22 cellular contexts compared by ENCODE assay signal in genomic region chr2:85191157-85191556, GRCh38. TPM values are rescaled to one million over a fixed set of nuclear protein-coding genes. Genes with fewer than 3 reads are reported as not detected.
A peak's percentile ranks its signal among the peaks of the same experiment; 100 is the strongest.
DNase-seq lines count a peak whose midpoint lies in the region; ATAC-seq, FAIRE-seq and TF ChIP-seq lines count a peak whose summit lies in the region.
"Had no signal": no experiment of that assay in that cellular context is flagged by ENCODE, and none has a peak within 500 bp of the region (broad histone marks: within the 10 kb centered on the region; RNA-seq: fewer than 3 reads in every experiment).

No MANE protein-coding gene starts in this region.

- H3K27ac Mint-ChIP-seq in activated naive CD4-positive, alpha-beta T cell treated with anti-CD3 and anti-CD28 coated beads, Interleukin-2, amount 50 U/mL, for 24 hours: peak overlapping the region; percentile 62
- no peak overlapping the region for H3K27ac Mint-ChIP-seq in activated naive CD4-positive, alpha-beta T cell treated with anti-CD3 and anti-CD28 coated beads, Interleukin-2, amount 50 U/mL, for 72 hours
- no peak overlapping the region for H3K27ac Mint-ChIP-seq in stimulated activated effector memory CD8-positive, alpha-beta T cell treated with anti-CD3 and anti-CD28 coated beads, Interleukin-12 subunit alpha, Interleukin-12 subunit beta, amount 100 ng/mL, for 72 hours
- H3K27ac Mint-ChIP-seq: CD14-positive monocyte, HFFc6, IgD-negative memory B cell had no signal

- no peaks in the 10 kb centered on the region for H3K4me1 Mint-ChIP-seq in activated naive CD4-positive, alpha-beta T cell treated with anti-CD3 and anti-CD28 coated beads, Interleukin-2, amount 50 U/mL, for 24 hours
- no peaks in the 10 kb centered on the region for H3K4me1 Mint-ChIP-seq in stimulated activated effector memory CD8-positive, alpha-beta T cell treated with anti-CD3 and anti-CD28 coated beads, Interleukin-12 subunit alpha, Interleukin-12 subunit beta, amount 100 ng/mL, for 72 hours
- H3K4me1 Mint-ChIP-seq: CD14-positive monocyte had no signal

- no peak for ATAC-seq in activated naive CD4-positive, alpha-beta T cell treated with anti-CD3 and anti-CD28 coated beads, Interleukin-2, amount 50 U/mL, for 72 hours
- ATAC-seq in right cardiac atrium: peak; percentile 26 to 40
- ATAC-seq in stimulated activated effector memory CD8-positive, alpha-beta T cell treated with anti-CD3 and anti-CD28 coated beads, Interleukin-12 subunit alpha, Interleukin-12 subunit beta, amount 100 ng/mL, for 72 hours: peak; percentile 21
- ATAC-seq: PC-3 had no signal

- no peaks in the 10 kb centered on the region for H3K9me3 ChIP-seq in right cardiac atrium (ENCODE audit: control insufficient read depth, low read length)
- no peaks in the 10 kb centered on the region for H3K9me3 ChIP-seq in mesenchymal stem cell (ENCODE audit: control insufficient read depth, low read length)
- H3K9me3 ChIP-seq: BE2C, HAP-1 had no signal

- no peak overlapping the region for H3K4me2 ChIP-seq in mesenchymal stem cell (ENCODE audit: low read length, poor library complexity, severe bottlenecking)
- H3K4me2 ChIP-seq: KMS-11 had no signal

- H3K27ac ChIP-seq in right cardiac atrium (ENCODE audit: low read length): no peak overlapping the region
- H3K27ac ChIP-seq in mesenchymal stem cell (ENCODE audit: low read length, poor library complexity, severe bottlenecking): no peak overlapping the region
- H3K27ac ChIP-seq: 22Rv1, KMS-11 had no signal

- no peak overlapping the region for H4K91ac ChIP-seq in mesenchymal stem cell (ENCODE audit: low read length)

- peaks cover 2% of the 10 kb centered on the region for H3K4me1 ChIP-seq in right cardiac atrium (ENCODE audit: control insufficient read depth, insufficient read depth, low read length)
- H3K4me1 ChIP-seq in mesenchymal stem cell (ENCODE audit: control insufficient read depth, insufficient read depth, low read depth, low read length): peaks cover 2% of the 10 kb centered on the region
- H3K4me1 ChIP-seq: BE2C, HAP-1 had no signal

- H2BK12ac ChIP-seq in mesenchymal stem cell (ENCODE audit: low read length in 2 of 2): no peak overlapping the region

- no peaks in the 10 kb centered on the region for H3K9me3 Mint-ChIP-seq in activated naive CD4-positive, alpha-beta T cell treated with anti-CD3 and anti-CD28 coated beads, Interleukin-2, amount 50 U/mL, for 24 hours
- no peaks in the 10 kb centered on the region for H3K9me3 Mint-ChIP-seq in activated naive CD4-positive, alpha-beta T cell treated with anti-CD3 and anti-CD28 coated beads, Interleukin-2, amount 50 U/mL, for 72 hours
- no peaks in the 10 kb centered on the region for H3K9me3 Mint-ChIP-seq in stimulated activated effector memory CD8-positive, alpha-beta T cell treated with anti-CD3 and anti-CD28 coated beads, Interleukin-12 subunit alpha, Interleukin-12 subunit beta, amount 100 ng/mL, for 72 hours
- H3K9me3 Mint-ChIP-seq: HFFc6 had no signal

- H3K27me3 ChIP-seq in bronchial epithelial cell (ENCODE audit: control insufficient read depth, insufficient read depth, low read length) (no peaks in the 10 kb centered on the region), right cardiac atrium (ENCODE audit: control insufficient read depth, insufficient read depth) (no peaks in the 10 kb centered on the region), mesenchymal stem cell (ENCODE audit: control insufficient read depth in 1 of 2, insufficient read depth in 1 of 2, low read length in 2 of 2) (no peaks in the 10 kb centered on the region)
- H3K27me3 ChIP-seq: BE2C had no signal

- H2AK5ac ChIP-seq in mesenchymal stem cell (ENCODE audit: low read length, severe bottlenecking): no peak overlapping the region

- no peak overlapping the region for H2BK120ac ChIP-seq in mesenchymal stem cell (ENCODE audit: low read depth, low read length)

- no peak for DNase-seq in activated naive CD4-positive, alpha-beta T cell treated with anti-CD3 and anti-CD28 coated beads, Interleukin-2, amount 50 U/mL, for 72 hours (ENCODE audit: low spot score in 2 of 2)
- DNase-seq in bronchial epithelial cell (ENCODE audit: low read depth): no peak
- DNase-seq in right cardiac atrium: peak in 1 of 3 donors; percentile 56
- DNase-seq in stimulated activated effector memory CD8-positive, alpha-beta T cell treated with anti-CD3 and anti-CD28 coated beads, Interleukin-12 subunit alpha, Interleukin-12 subunit beta, amount 100 ng/mL, for 72 hours (ENCODE audit: low spot score in 2 of 2): no peak
- no peak for DNase-seq in DMS114 treated with DMSO at 0.1 percent for 48 hours (lab: John Stamatoyannopoulos, UW; ENCODE audit: unreplicated experiment)
- DNase-seq in stimulated activated CD4-positive, alpha-beta T cell treated with anti-CD3 and anti-CD28 coated beads, Interleukin-1b, Interleukin-23, amount 100 ng/mL, for 48 hours: no peak
- no peak for DNase-seq in mesenchymal stem cell
- DNase-seq: BE2C; HFFc6; MM.1S; NCI-H2029; NCI-H446; NCI-H526; NCI-H82; NK-92 treated with Interleukin-12 subunit alpha and Interleukin-12 subunit beta, amount 100 ng/mL, for 24 hours; PC-3 had no signal

- peak; percentile 58 for FAIRE-seq in bronchial epithelial cell (lab: Jason Lieb, UNC)

- H3K27me3 Mint-ChIP-seq in activated naive CD4-positive, alpha-beta T cell treated with anti-CD3 and anti-CD28 coated beads, Interleukin-2, amount 50 U/mL, for 24 hours: peaks cover 2% of the 10 kb centered on the region
- H3K27me3 Mint-ChIP-seq: IgD-negative memory B cell had no signal

- no peak overlapping the region for H2AFZ ChIP-seq in mesenchymal stem cell (ENCODE audit: low read depth, low read length)

- WGBS in right cardiac atrium: 64% methylated on average over 2 of the region's 2 CpGs
- WGBS in mesenchymal stem cell: 90% methylated on average over 2 of the region's 2 CpGs

- H3K23ac ChIP-seq in mesenchymal stem cell (ENCODE audit: low read length in 2 of 2): no peak overlapping the region

- intact Hi-C loops in right cardiac atrium (cut with DNase I): no loop called here

- no peak for TF ChIP-seq CTCF in bronchial epithelial cell (IDR thresholded peaks at IDR 0.05; ENCODE audit: insufficient read depth, low read length, severe bottlenecking)

- H3K4me3 Mint-ChIP-seq in activated naive CD4-positive, alpha-beta T cell treated with anti-CD3 and anti-CD28 coated beads, Interleukin-2, amount 50 U/mL, for 24 hours: no peak overlapping the region
- no peak overlapping the region for H3K4me3 Mint-ChIP-seq in stimulated activated effector memory CD8-positive, alpha-beta T cell treated with anti-CD3 and anti-CD28 coated beads, Interleukin-12 subunit alpha, Interleukin-12 subunit beta, amount 100 ng/mL, for 72 hours
- H3K4me3 Mint-ChIP-seq: CD14-positive monocyte, HFFc6, IgD-negative memory B cell had no signal

- no peak overlapping the region for H3K14ac ChIP-seq in mesenchymal stem cell (ENCODE audit: low read length in 2 of 2)

- no peak overlapping the region for H3K18ac ChIP-seq in mesenchymal stem cell (ENCODE audit: low read depth in 1 of 2, low read length in 2 of 2)

- H3K36me3 ChIP-seq in bronchial epithelial cell (ENCODE audit: control insufficient read depth, insufficient read depth, low read length) (no peaks in the 10 kb centered on the region), mesenchymal stem cell (ENCODE audit: control insufficient read depth in 1 of 2, insufficient read depth in 2 of 2, low read depth in 1 of 2, low read length in 2 of 2) (no peaks in the 10 kb centered on the region)
- H3K36me3 ChIP-seq: BE2C, HAP-1 had no signal

- H2BK15ac ChIP-seq in mesenchymal stem cell (ENCODE audit: low read depth, poor library complexity, severe bottlenecking): no peak overlapping the region

- H2BK5ac ChIP-seq in mesenchymal stem cell (ENCODE audit: low read depth, low read length, poor library complexity, severe bottlenecking): no peak overlapping the region

- no peak overlapping the region for H3K4me3 ChIP-seq in bronchial epithelial cell (ENCODE audit: low read depth, low read length)
- H3K4me3 ChIP-seq in right cardiac atrium (ENCODE audit: low read length): no peak overlapping the region
- H3K4me3 ChIP-seq in mesenchymal stem cell (ENCODE audit: insufficient read depth in 1 of 2, low read depth in 1 of 2, low read length in 2 of 2): no peak overlapping the region
- H3K4me3 ChIP-seq: HAP-1 had no signal

- no peak overlapping the region for H4K8ac ChIP-seq in mesenchymal stem cell (ENCODE audit: low read length)

- no peak overlapping the region for H3K9ac ChIP-seq in mesenchymal stem cell (ENCODE audit: low read length)
- H3K9ac ChIP-seq: KMS-11 had no signal

- H3K79me1 ChIP-seq in mesenchymal stem cell (replicated peaks; ENCODE audit: low read length, poor library complexity, severe bottlenecking): peaks cover 11% of the 10 kb centered on the region

- H3K4ac ChIP-seq in mesenchymal stem cell (ENCODE audit: low read depth in 1 of 2, low read length in 2 of 2): no peak overlapping the region

- H3K36me3 Mint-ChIP-seq in activated naive CD4-positive, alpha-beta T cell treated with anti-CD3 and anti-CD28 coated beads, Interleukin-2, amount 50 U/mL, for 24 hours: no peaks in the 10 kb centered on the region
- H3K36me3 Mint-ChIP-seq in activated naive CD4-positive, alpha-beta T cell treated with anti-CD3 and anti-CD28 coated beads, Interleukin-2, amount 50 U/mL, for 72 hours: no peaks in the 10 kb centered on the region
- no peaks in the 10 kb centered on the region for H3K36me3 Mint-ChIP-seq in stimulated activated effector memory CD8-positive, alpha-beta T cell treated with anti-CD3 and anti-CD28 coated beads, Interleukin-12 subunit alpha, Interleukin-12 subunit beta, amount 100 ng/mL, for 72 hours
- H3K36me3 Mint-ChIP-seq: CD14-positive monocyte, IgD-negative memory B cell had no signal

RNA-seq across cellular contexts. Expression of gene TCF7L1, which starts 58.0 kb away (rescaled TPM):
- under 1 TPM in 1 of 2 donors, not detected in 1; 0.11 TPM for total RNA-seq in activated naive CD4-positive, alpha-beta T cell treated with anti-CD3 and anti-CD28 coated beads, Interleukin-2, amount 50 U/mL, for 72 hours
- total RNA-seq in bronchial epithelial cell (1.3 and 1.9 TPM in 2 replicates), right cardiac atrium (10 to 100 TPM; 12.0 to 13.8 (median 12.7) TPM)
- polyA plus RNA-seq in right cardiac atrium: 13.0 TPM
- 18.8 TPM for polyA plus RNA-seq in mesenchymal stem cell (2013, experiment 1 of 2)
- 18.2 TPM for polyA plus RNA-seq in mesenchymal stem cell (2013, experiment 2 of 2)

Comparison
In these comparisons a context has a peak if more than half of its experiments do, and no peak if none do; other contexts are left out.
1. ATAC-seq: peak in right cardiac atrium (2 of 2) and stimulated activated effector memory CD8-positive, alpha-beta T cell treated with anti-CD3 and anti-CD28 coated beads, Interleukin-12 subunit alpha, Interleukin-12 subunit beta, amount 100 ng/mL, for 72 hours (single experiment); none in activated naive CD4-positive, alpha-beta T cell treated with anti-CD3 and anti-CD28 coated beads, Interleukin-2, amount 50 U/mL, for 72 hours (0 of 2).